Comparison of ENCODE assay signal across 8 cellular contexts in genomic region chr9:132169672-132170392, GRCh38. TPM values are rescaled to one million over a fixed set of nuclear protein-coding genes. Genes with fewer than 3 reads are reported as not detected.
A peak's percentile ranks its signal among the peaks of the same experiment; 100 is the strongest.
DNase-seq lines count a peak whose midpoint lies in the region; ATAC-seq and TF ChIP-seq lines count a peak whose summit lies in the region.

No MANE protein-coding gene starts in this region.

- no peaks in the 10 kb centered on the region for H3K9me3 Mint-ChIP-seq in CD8-positive, alpha-beta T cell

- H3K4me1 Mint-ChIP-seq in CD8-positive, alpha-beta T cell (ENCODE audit: low read depth) = no peaks in the 10 kb centered on the region

- ATAC-seq in CD8-positive, alpha-beta T cell = peak; percentile 64
- ATAC-seq in Right ventricle myocardium inferior (peak; percentile 50), GM19397 (IDR thresholded peaks at IDR 0.05; ENCODE audit: unreplicated experiment) (no peak), HG02970 (IDR thresholded peaks at IDR 0.05; ENCODE audit: low FRiP score, unreplicated experiment) (no peak)

- H3K27ac Mint-ChIP-seq in CD8-positive, alpha-beta T cell = no peak overlapping the region

- H3K4me1 ChIP-seq in CD8-positive, alpha-beta T cell (ENCODE audit: insufficient read depth, low read length) = no peaks in the 10 kb centered on the region

- H3K36me3 ChIP-seq in CD8-positive, alpha-beta T cell (ENCODE audit: insufficient read depth, low read length) = no peaks in the 10 kb centered on the region

- CTCF ChIA-PET in CD8-positive, alpha-beta T cell (lab: Charles Lee) = interaction anchor here (0.6 to 9.0 kb wide), 15 partner anchors 10 to 99 kb away, joined by 3 to 134 read pairs (median 4); no protein-coding TSS in a partner anchor

- H3K4me3 Mint-ChIP-seq in CD8-positive, alpha-beta T cell = no peak overlapping the region

- H3K27me3 ChIP-seq in CD8-positive, alpha-beta T cell (ENCODE audit: insufficient read depth, low read length) = no peaks in the 10 kb centered on the region

- peak; percentile 77 for TF ChIP-seq CTCF in CD8-positive, alpha-beta T cell (IDR thresholded peaks at IDR 0.05)
- peak; percentile 87 for TF ChIP-seq CTCF in retinal pigment epithelial cell (conservative IDR thresholded peaks at IDR 0.05; ENCODE audit: low read depth, low read length)

- H3K27me3 Mint-ChIP-seq in CD8-positive, alpha-beta T cell (ENCODE audit: low read depth) = peaks cover 34% of the 10 kb centered on the region

- peak; percentile 13 to 74 (median 53) for DNase-seq in CD8-positive, alpha-beta T cell
- peak; percentile 79 for DNase-seq in HuH-7 (ENCODE audit: low spot score)
- DNase-seq in SK-MEL-5 (ENCODE audit: low read depth, low spot score) = peak; percentile 71
- peak; percentile 48 for DNase-seq in activated gamma-delta T cell treated with anti-CD3 and anti-CD28 coated beads, Interleukin-2, amount 50 U/mL, for 16 hours (ENCODE audit: low read depth)
- DNase-seq in Right ventricle myocardium inferior (ENCODE audit: missing footprints) = peak; percentile 83
- DNase-seq in retinal pigment epithelial cell (ENCODE audit: low read depth) = no peak

- no peaks in the 10 kb centered on the region for H3K36me3 Mint-ChIP-seq in CD8-positive, alpha-beta T cell

- POLR2A ChIA-PET in CD8-positive, alpha-beta T cell (lab: Charles Lee) = interaction anchor here (1.0 kb wide), 1 partner anchor 66 kb away, joined by 3 read pairs; no protein-coding TSS in a partner anchor

- no peaks in the 10 kb centered on the region for H3K9me3 ChIP-seq in CD8-positive, alpha-beta T cell (ENCODE audit: low read length)

- H3K27ac ChIP-seq in CD8-positive, alpha-beta T cell (ENCODE audit: low read depth, low read length) = no peak overlapping the region

- in situ Hi-C loops in SK-MEL-5 (cut with HindIII; ENCODE audit: low pct_unique_long_range_greater_than_20kb, low sequenced_read_pairs) = loop anchor here (25.0 kb wide), 1 partner anchor 92 kb away; no protein-coding TSS in a partner anchor

- intact Hi-C loops in CD8-positive, alpha-beta T cell (cut with DNase I, micrococcal nuclease) = loop anchor here in 1 of 2 experiments (1.0 kb wide), 1 partner anchor 66 kb away; no protein-coding TSS in a partner anchor
- intact Hi-C loops in Right ventricle myocardium inferior (cut with DNase I) = loop anchor here (1.0 kb wide), 1 partner anchor 66 kb away; no protein-coding TSS in a partner anchor

- H3K4me3 ChIP-seq in CD8-positive, alpha-beta T cell (ENCODE audit: low read depth, low read length) = no peak overlapping the region
- H3K4me3 ChIP-seq in retinal pigment epithelial cell (ENCODE audit: low read length) = no peak overlapping the region

RNA-seq across cellular contexts. Expression of gene NTNG2, which starts 8.0 kb away (rescaled TPM):
- 1 to 10 TPM; 5.8 TPM for total RNA-seq in CD8-positive, alpha-beta T cell
- 0.37 and 0.67 TPM in 2 replicates for total RNA-seq in SK-MEL-5 (2014; rRNA removed; shearing (Covaris generic))
- polyA plus RNA-seq in SK-MEL-5 (2015; cell fraction: cytosol; rRNA removed) = 2.4 and 4.7 TPM in 2 replicates
- 5.2 and 11.2 TPM in 2 replicates for polyA plus RNA-seq in SK-MEL-5 (2015; cell fraction: nucleus; rRNA removed)
- total RNA-seq in Right ventricle myocardium inferior = 1.4 TPM

Comparison
In these comparisons a context has a peak if more than half of its experiments do, and no peak if none do; other contexts are left out.
1. ATAC-seq: peak in CD8-positive, alpha-beta T cell (single experiment) and Right ventricle myocardium inferior (single experiment); none in GM19397 (single experiment) and HG02970 (single experiment).